In the genomic region with DNA sequence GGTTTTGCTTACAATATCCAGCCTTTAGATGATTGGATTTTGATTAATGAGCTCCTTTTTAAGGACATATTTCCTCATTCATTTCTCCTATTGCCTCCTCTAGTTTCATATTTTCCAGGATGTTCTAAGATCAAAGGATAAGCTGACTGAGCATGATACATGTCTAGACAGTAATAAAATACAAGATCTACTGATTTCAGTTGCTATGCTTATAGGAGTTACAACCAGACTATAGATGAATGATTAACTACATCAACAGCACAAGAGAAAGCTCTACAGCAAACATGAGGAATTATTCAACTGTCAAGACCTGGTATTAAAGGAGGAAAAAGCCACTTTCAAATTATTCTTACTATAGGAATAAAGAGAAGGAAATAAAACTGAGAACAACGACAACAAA, we compare ENCODE assay signal across 18 cellular contexts.
DNase-seq lines count a peak whose midpoint lies in the region; ATAC-seq and TF ChIP-seq lines count a peak whose summit lies in the region.
"Had no signal": no experiment of that assay in that cellular context is flagged by ENCODE, and none has a peak within 500 bp of the region (broad histone marks: within the 10 kb centered on the region; RNA-seq: fewer than 3 reads in every experiment).

No MANE protein-coding gene starts in this region.

- peaks cover 50% of the 10 kb centered on the region for H3K9me3 Mint-ChIP-seq in WTC11

- H3K9me3 ChIP-seq in mucosa of descending colon (no peaks in the 10 kb centered on the region), smooth muscle cell (replicated peaks; ENCODE audit: low read depth) (no peaks in the 10 kb centered on the region)
- H3K9me3 ChIP-seq: A549 had no signal

- intact Hi-C loops in left colon (cut with DNase I, micrococcal nuclease) (no loop called here), mucosa of descending colon (cut with DNase I, micrococcal nuclease) (no loop called here)

- peaks cover 5% of the 10 kb centered on the region for H3K27me3 Mint-ChIP-seq in WTC11 (ENCODE audit: low read depth)
- H3K27me3 Mint-ChIP-seq: CD4-positive, alpha-beta T cell had no signal

- peak; percentile 47 for DNase-seq in DMS53 (lab: John Stamatoyannopoulos, UW)
- DNase-seq in left colon, result no peak
- DNase-seq in mucosa of descending colon, result no peak
- DNase-seq in smooth muscle cell (lab: John Stamatoyannopoulos, UW; ENCODE audit: unreplicated experiment), result no peak
- DNase-seq in H7, result no peak
- DNase-seq in WTC11 (ENCODE audit: low spot score), result no peak
- no peak for DNase-seq in NOMO-1 (lab: John Stamatoyannopoulos, UW; ENCODE audit: unreplicated experiment in 2 of 2)
- DNase-seq: AML-193; CD4-positive, alpha-beta T cell; DMS153; DND-41; EL; GOT3; H9 had no signal

- H3K27ac ChIP-seq in smooth muscle cell (ENCODE audit: low read depth), result peak overlapping the region; percentile 39
- H3K27ac ChIP-seq: 22Rv1, A549, C4-2B had no signal

- no peak overlapping the region for H3K4me3 Mint-ChIP-seq in WTC11
- H3K4me3 Mint-ChIP-seq: CD4-positive, alpha-beta T cell; H9 had no signal

- no peaks in the 10 kb centered on the region for H3K79me2 ChIP-seq in smooth muscle cell (ENCODE audit: low read depth)

- H3K9ac ChIP-seq in smooth muscle cell (ENCODE audit: low read depth), result no peak overlapping the region

- H3K4me3 ChIP-seq in mucosa of descending colon, result no peak overlapping the region
- no peak overlapping the region for H3K4me3 ChIP-seq in smooth muscle cell
- no peak overlapping the region for H3K4me3 ChIP-seq in H7 (ENCODE audit: insufficient read depth, low read depth, low read length)
- H3K4me3 ChIP-seq: A549, GM12878 had no signal

- ATAC-seq in left colon (peak; percentile 77), mucosa of descending colon (peak; percentile 85), WTC11 (no peak)
- ATAC-seq: A549, GM12878 had no signal

- no peaks in the 10 kb centered on the region for H3K4me1 Mint-ChIP-seq in WTC11

- H3K36me3 ChIP-seq in mucosa of descending colon (ENCODE audit: low read depth), result no peaks in the 10 kb centered on the region
- no peaks in the 10 kb centered on the region for H3K36me3 ChIP-seq in smooth muscle cell (ENCODE audit: low read depth)
- no peaks in the 10 kb centered on the region for H3K36me3 ChIP-seq in H7 (replicated peaks; ENCODE audit: control insufficient read depth, insufficient read depth, low read length)

- no peak overlapping the region for H3K4me2 ChIP-seq in smooth muscle cell
- H3K4me2 ChIP-seq: A549 had no signal

- 93% methylated on average over 1 of the region's 1 CpG for WGBS in smooth muscle cell (ENCODE audit: low lambda C conversion rate)

- H3K27me3 ChIP-seq in smooth muscle cell (ENCODE audit: low read depth), result no peaks in the 10 kb centered on the region
- no peaks in the 10 kb centered on the region for H3K27me3 ChIP-seq in H7 (ENCODE audit: control insufficient read depth, insufficient read depth, low read length)

- peaks cover 39% of the 10 kb centered on the region for H3K36me3 Mint-ChIP-seq in WTC11

- POLR2A ChIA-PET in WTC11 (lab: Charles Lee), result no interaction called here

- no peak for TF ChIP-seq CTCF in mucosa of descending colon (IDR thresholded peaks at IDR 0.05)
- TF ChIP-seq CTCF in smooth muscle cell (IDR thresholded peaks at IDR 0.05; ENCODE audit: borderline replicate concordance, insufficient read depth, poor library complexity, severe bottlenecking), result no peak
- TF ChIP-seq CTCF in WTC11 (IDR thresholded peaks at IDR 0.05), result no peak

- H3F3A ChIP-seq in smooth muscle cell (ENCODE audit: low read depth), result no peaks in the 10 kb centered on the region

- no peak overlapping the region for H3K27ac Mint-ChIP-seq in WTC11
- H3K27ac Mint-ChIP-seq: CD4-positive, alpha-beta T cell; H9 had no signal

- H2AFZ ChIP-seq in smooth muscle cell (ENCODE audit: low read depth), result peak overlapping the region; percentile 26

- CTCF ChIA-PET in WTC11 (lab: Charles Lee), result no interaction called here

- H4K20me1 ChIP-seq in smooth muscle cell (ENCODE audit: low read depth), result no peaks in the 10 kb centered on the region

- no peaks in the 10 kb centered on the region for H3K4me1 ChIP-seq in mucosa of descending colon (ENCODE audit: low read depth)
- no peaks in the 10 kb centered on the region for H3K4me1 ChIP-seq in smooth muscle cell (ENCODE audit: low read depth)
- H3K4me1 ChIP-seq: A549 had no signal

TF ChIP-seq in WTC11, 78 proteins besides CTCF, POLR2A, EP300 and RAD21:
- TF ChIP-seq HMGXB4 (CRISPR knock-in tag; IDR thresholded peaks at IDR 0.05) (no peak), GABPB1 (CRISPR knock-in tag; IDR thresholded peaks at IDR 0.05) (no peak), ZNF263 (CRISPR knock-in tag; IDR thresholded peaks at IDR 0.05; ENCODE audit: low read depth) (no peak), ZBTB43 (CRISPR knock-in tag; IDR thresholded peaks at IDR 0.05) (no peak), TCF7 (CRISPR knock-in tag; IDR thresholded peaks at IDR 0.05; ENCODE audit: low read depth) (no peak), ZNF121 (CRISPR knock-in tag; IDR thresholded peaks at IDR 0.05) (no peak), NFATC4 (CRISPR knock-in tag; IDR thresholded peaks at IDR 0.05) (no peak)
